ENCODE assay signal across 8 cellular contexts in the genomic region with DNA sequence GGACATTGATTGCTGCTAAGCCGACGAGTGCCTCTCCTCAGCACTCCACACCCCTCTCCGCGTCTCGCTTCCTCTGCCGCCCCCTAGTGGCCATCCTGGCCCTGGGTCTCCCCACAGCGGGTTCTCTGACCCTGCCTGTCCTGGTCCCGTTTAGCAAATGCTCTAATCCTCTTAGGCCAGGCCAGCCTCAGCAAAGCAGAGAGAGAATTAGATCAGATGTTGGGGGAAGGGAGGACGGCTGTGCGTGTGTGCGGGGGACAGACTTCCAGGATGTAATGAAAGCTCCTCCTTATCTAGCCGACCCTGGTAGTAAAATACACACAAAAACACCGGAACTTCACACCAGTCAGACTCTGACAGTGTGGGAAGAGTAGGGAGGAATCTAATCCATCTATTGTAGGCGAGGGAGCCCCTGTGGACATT. TPM values are rescaled to one million over a fixed set of nuclear protein-coding genes. Genes with fewer than 3 reads are reported as not detected.
DNase-seq lines count a peak whose midpoint lies in the region; ATAC-seq lines count a peak whose summit lies in the region.

No MANE protein-coding gene starts in this region.

- no peaks in the 10 kb centered on the region for H3K9me3 Mint-ChIP-seq in T-helper 2 cell treated with Interferon-gamma antibody and Interleukin-4, amounts not matched to agents 5 μg/mL and 100 μg/mL, for 36 hours

- peak; percentile 4 for DNase-seq in GM04503 (ENCODE audit: low read depth)
- DNase-seq in NCI-H1092 (lab: John Stamatoyannopoulos, UW): peak; percentile 62
- DNase-seq in T-helper 2 cell treated with Interferon-gamma antibody and Interleukin-4, amounts not matched to agents 5 μg/mL and 100 μg/mL, for 36 hours (ENCODE audit: low spot score): peak; percentile 66
- DNase-seq in amniotic epithelial cell (ENCODE audit: low read depth): peak; percentile 49
- DNase-seq in left ventricle myocardium superior: peak; percentile 90
- DNase-seq in renal cortical epithelial cell (ENCODE audit: low read depth): peak; percentile 24

- H3K27me3 Mint-ChIP-seq in T-helper 2 cell treated with Interferon-gamma antibody and Interleukin-4, amounts not matched to agents 5 μg/mL and 100 μg/mL, for 36 hours (ENCODE audit: low read depth): no peaks in the 10 kb centered on the region

- H3K4me3 Mint-ChIP-seq in T-helper 2 cell treated with Interferon-gamma antibody and Interleukin-4, amounts not matched to agents 5 μg/mL and 100 μg/mL, for 36 hours: no peak overlapping the region

- H3K4me1 Mint-ChIP-seq in T-helper 2 cell treated with Interferon-gamma antibody and Interleukin-4, amounts not matched to agents 5 μg/mL and 100 μg/mL, for 36 hours (ENCODE audit: low read depth): no peaks in the 10 kb centered on the region

- intact Hi-C loops in left ventricle myocardium superior (cut with micrococcal nuclease): no loop called here

- ATAC-seq in left ventricle myocardium superior: peak; percentile 97
- ATAC-seq in GM21825 (IDR thresholded peaks at IDR 0.05; ENCODE audit: unreplicated experiment): no peak
- ATAC-seq in HG02763 (IDR thresholded peaks at IDR 0.05; ENCODE audit: unreplicated experiment): no peak

- no peak overlapping the region for H3K27ac Mint-ChIP-seq in T-helper 2 cell treated with Interferon-gamma antibody and Interleukin-4, amounts not matched to agents 5 μg/mL and 100 μg/mL, for 36 hours

- H3K36me3 Mint-ChIP-seq in T-helper 2 cell treated with Interferon-gamma antibody and Interleukin-4, amounts not matched to agents 5 μg/mL and 100 μg/mL, for 36 hours (ENCODE audit: low read depth): no peaks in the 10 kb centered on the region

RNA-seq across cellular contexts. Expression of a gene that starts 4.5 kb away (rescaled TPM):
- total RNA-seq in left ventricle myocardium superior (not detected), renal cortical epithelial cell (not detected in 2 replicates)

RNA-seq across cellular contexts. Expression of a gene that starts 22.6 kb away (rescaled TPM):
- total RNA-seq in left ventricle myocardium superior (not detected), renal cortical epithelial cell (not detected in 2 replicates)

RNA-seq across cellular contexts. Expression of a gene that starts 41.8 kb away (rescaled TPM):
- total RNA-seq in left ventricle myocardium superior: not detected
- total RNA-seq in renal cortical epithelial cell: not detected in 2 replicates

RNA-seq across cellular contexts. Expression of a gene that starts 59.2 kb away (rescaled TPM):
- total RNA-seq in left ventricle myocardium superior: not detected
- total RNA-seq in renal cortical epithelial cell: not detected in 2 replicates

Comparison
In these comparisons a context has a peak if more than half of its experiments do, and no peak if none do; other contexts are left out.
1. DNase-seq: peak in every context shown above with its lines; median percentile 90 in left ventricle myocardium superior; 66 in T-helper 2 cell treated with Interferon-gamma antibody and Interleukin-4, amounts not matched to agents 5 μg/mL and 100 μg/mL, for 36 hours; 62 in NCI-H1092; 49 in amniotic epithelial cell; 24 in renal cortical epithelial cell; 4 in GM04503.